1 cellular context compared by ENCODE assay signal in the genomic region with DNA sequence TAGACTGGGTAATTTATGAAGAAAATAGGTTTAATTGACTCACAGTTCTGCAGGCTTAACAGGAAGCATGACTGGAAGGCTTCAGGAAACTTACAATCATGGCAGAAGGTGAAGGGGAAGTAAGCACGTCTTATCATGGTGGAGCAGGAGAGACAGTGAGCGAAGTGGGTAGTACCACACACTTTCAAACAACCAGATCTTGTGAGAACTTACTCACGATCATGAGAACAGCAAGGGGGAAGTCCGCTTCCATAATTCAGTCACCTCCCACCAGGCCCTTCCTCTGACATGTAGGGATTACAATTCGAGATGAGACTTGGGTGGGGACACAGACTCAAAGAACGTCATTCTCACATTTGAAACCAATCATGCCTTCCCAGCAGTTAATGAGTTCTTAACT.
TF ChIP-seq lines count a peak whose summit lies in the region.

No MANE protein-coding gene starts in this region.

TF ChIP-seq in GM23338, 12 proteins besides CTCF, POLR2A, EP300 and RAD21 (continued from another document):
- TF ChIP-seq, protein P1, sequence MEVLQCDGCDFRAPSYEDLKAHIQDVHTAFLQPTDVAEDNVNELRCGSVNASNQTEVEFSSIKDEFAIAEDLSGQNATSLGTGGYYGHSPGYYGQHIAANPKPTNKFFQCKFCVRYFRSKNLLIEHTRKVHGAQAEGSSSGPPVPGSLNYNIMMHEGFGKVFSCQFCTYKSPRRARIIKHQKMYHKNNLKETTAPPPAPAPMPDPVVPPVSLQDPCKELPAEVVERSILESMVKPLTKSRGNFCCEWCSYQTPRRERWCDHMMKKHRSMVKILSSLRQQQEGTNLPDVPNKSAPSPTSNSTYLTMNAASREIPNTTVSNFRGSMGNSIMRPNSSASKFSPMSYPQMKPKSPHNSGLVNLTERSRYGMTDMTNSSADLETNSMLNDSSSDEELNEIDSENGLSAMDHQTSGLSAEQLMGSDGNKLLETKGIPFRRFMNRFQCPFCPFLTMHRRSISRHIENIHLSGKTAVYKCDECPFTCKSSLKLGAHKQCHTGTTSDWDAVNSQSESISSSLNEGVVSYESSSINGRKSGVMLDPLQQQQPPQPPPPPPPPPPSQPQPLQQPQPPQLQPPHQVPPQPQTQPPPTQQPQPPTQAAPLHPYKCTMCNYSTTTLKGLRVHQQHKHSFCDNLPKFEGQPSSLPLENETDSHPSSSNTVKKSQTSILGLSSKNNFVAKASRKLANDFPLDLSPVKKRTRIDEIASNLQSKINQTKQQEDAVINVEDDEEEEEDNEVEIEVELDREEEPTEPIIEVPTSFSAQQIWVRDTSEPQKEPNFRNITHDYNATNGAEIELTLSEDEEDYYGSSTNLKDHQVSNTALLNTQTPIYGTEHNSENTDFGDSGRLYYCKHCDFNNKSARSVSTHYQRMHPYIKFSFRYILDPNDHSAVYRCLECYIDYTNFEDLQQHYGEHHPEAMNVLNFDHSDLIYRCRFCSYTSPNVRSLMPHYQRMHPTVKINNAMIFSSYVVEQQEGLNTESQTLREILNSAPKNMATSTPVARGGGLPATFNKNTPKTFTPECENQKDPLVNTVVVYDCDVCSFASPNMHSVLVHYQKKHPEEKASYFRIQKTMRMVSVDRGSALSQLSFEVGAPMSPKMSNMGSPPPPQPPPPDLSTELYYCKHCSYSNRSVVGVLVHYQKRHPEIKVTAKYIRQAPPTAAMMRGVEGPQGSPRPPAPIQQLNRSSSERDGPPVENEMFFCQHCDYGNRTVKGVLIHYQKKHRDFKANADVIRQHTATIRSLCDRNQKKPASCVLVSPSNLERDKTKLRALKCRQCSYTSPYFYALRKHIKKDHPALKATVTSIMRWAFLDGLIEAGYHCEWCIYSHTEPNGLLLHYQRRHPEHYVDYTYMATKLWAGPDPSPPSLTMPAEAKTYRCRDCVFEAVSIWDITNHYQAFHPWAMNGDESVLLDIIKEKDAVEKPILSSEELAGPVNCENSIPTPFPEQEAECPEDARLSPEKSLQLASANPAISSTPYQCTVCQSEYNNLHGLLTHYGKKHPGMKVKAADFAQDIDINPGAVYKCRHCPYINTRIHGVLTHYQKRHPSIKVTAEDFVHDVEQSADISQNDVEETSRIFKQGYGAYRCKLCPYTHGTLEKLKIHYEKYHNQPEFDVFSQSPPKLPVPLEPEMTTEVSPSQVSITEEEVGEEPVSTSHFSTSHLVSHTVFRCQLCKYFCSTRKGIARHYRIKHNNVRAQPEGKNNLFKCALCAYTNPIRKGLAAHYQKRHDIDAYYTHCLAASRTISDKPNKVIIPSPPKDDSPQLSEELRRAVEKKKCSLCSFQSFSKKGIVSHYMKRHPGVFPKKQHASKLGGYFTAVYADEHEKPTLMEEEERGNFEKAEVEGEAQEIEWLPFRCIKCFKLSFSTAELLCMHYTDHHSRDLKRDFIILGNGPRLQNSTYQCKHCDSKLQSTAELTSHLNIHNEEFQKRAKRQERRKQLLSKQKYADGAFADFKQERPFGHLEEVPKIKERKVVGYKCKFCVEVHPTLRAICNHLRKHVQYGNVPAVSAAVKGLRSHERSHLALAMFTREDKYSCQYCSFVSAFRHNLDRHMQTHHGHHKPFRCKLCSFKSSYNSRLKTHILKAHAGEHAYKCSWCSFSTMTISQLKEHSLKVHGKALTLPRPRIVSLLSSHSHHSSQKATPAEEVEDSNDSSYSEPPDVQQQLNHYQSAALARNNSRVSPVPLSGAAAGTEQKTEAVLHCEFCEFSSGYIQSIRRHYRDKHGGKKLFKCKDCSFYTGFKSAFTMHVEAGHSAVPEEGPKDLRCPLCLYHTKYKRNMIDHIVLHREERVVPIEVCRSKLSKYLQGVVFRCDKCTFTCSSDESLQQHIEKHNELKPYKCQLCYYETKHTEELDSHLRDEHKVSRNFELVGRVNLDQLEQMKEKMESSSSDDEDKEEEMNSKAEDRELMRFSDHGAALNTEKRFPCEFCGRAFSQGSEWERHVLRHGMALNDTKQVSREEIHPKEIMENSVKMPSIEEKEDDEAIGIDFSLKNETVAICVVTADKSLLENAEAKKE (CRISPR knock-in tag; IDR thresholded peaks at IDR 0.05): no peak
- TF ChIP-seq ZNF114 (CRISPR knock-in tag; IDR thresholded peaks at IDR 0.05): no peak
